15 cellular contexts compared by ENCODE assay signal in the genomic region with DNA sequence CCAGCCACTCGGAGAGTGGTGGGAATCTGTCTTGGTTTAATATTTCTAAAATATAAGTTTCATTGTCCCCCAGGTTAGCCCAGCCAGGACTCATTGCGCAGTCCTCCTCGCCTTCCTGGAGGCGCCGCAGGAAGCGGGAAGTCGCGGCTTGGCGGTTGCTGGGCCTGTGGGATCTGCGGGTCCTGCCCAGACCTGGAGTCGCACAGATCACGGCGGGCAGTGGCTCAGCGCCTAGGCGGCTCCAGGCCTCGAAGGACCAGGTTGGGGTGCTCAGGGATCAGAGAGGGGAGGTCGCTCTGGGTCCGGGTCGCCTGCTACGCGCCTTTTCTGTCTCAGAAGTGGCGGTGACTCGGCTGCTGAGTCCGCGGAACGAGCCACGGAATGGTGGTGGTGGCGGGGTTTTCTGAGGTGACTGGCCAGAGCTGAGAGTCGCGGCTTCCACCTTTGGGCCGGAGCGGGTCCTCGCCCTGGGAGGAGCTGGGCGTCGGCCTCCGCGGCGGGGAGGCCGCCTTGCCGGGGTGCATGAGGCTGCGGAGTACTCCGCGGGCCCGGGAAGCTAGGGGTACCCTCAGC. TPM values are rescaled to one million over a fixed set of nuclear protein-coding genes. Genes with fewer than 3 reads are reported as not detected.
DNase-seq lines count a peak whose midpoint lies in the region; FAIRE-seq and TF ChIP-seq lines count a peak whose summit lies in the region.
"Had no signal": no experiment of that assay in that cellular context is flagged by ENCODE, and none has a peak within 500 bp of the region (broad histone marks: within the 10 kb centered on the region; RNA-seq: fewer than 3 reads in every experiment).

No MANE protein-coding gene starts in this region.

- no TSS peak for BruUV-seq in MCF 10A (replicated peaks; lab: Mats Ljungman, UMichigan)

- peak overlapping the region; percentile 54 to 67 for H3K9ac ChIP-seq in kidney (ENCODE audit: low read length in 2 of 2)

- H3K27ac ChIP-seq in breast epithelium (no peak overlapping the region), kidney (ENCODE audit: low read depth in 2 of 2, low read length in 2 of 2) (peak overlapping the region; percentile 90 to 95), tibial nerve (no peak overlapping the region)
- H3K27ac ChIP-seq: right atrium auricular region, SK-N-MC had no signal

- H3K4me3 ChIP-seq in breast epithelium (peak overlapping the region in 2 of 3 donors; percentile 5 to 44), kidney (ENCODE audit: low read length in 2 of 2) (peak overlapping the region; percentile 38 to 65), tibial nerve (peak overlapping the region in 3 of 4 donors; percentile 15 to 36 (median 17))
- H3K4me3 ChIP-seq: mucosa of descending colon, SK-N-MC had no signal

- no peaks in the 10 kb centered on the region for H3K4me1 Mint-ChIP-seq in MCF 10A (ENCODE audit: insufficient read depth, unreplicated experiment)

- WGBS in tibial nerve, 2 donors, result 45 to 51% methylated on average over 28 to 35 of the region's 44 CpGs

- TF ChIP-seq EP300 in tibial nerve (IDR thresholded peaks at IDR 0.05), result no peak

- CTCF ChIA-PET in MCF 10A (lab: Yijun Ruan, JAX), result interaction anchor here (0.6 kb wide), 1 partner anchor 399 kb away, joined by 3 read pairs; no protein-coding TSS in a partner anchor

- no peaks in the 10 kb centered on the region for H3K27me3 Mint-ChIP-seq in MCF 10A (ENCODE audit: insufficient read depth, unreplicated experiment)

- no peak for FAIRE-seq in kidney (lab: Jason Lieb, UNC)
- FAIRE-seq: GM19239, H54 had no signal

- no peak overlapping the region for H3K4me3 Mint-ChIP-seq in MCF 10A (ENCODE audit: unreplicated experiment)

- POLR2A ChIA-PET in MCF 10A (lab: Yijun Ruan, JAX), result interaction anchor here (0.7 kb wide), 1 partner anchor 297 kb away, joined by 3 read pairs; no protein-coding TSS in a partner anchor

- no peaks in the 10 kb centered on the region for H3K36me3 ChIP-seq in breast epithelium
- peaks cover 0 to 3% of the 10 kb centered on the region in 2 donors for H3K36me3 ChIP-seq in kidney (ENCODE audit: control insufficient read depth in 1 of 2, insufficient read depth in 2 of 2, low read length in 2 of 2)
- H3K36me3 ChIP-seq in tibial nerve, result peaks cover 0 to 9% (median 0%) of the 10 kb centered on the region in 3 donors
- H3K36me3 ChIP-seq: right atrium auricular region had no signal

- TF ChIP-seq CTCF in breast epithelium (IDR thresholded peaks at IDR 0.05) (no peak), MCF 10A (IDR thresholded peaks at IDR 0.05; ENCODE audit: unreplicated experiment) (no peak), kidney (IDR thresholded peaks at IDR 0.05; ENCODE audit: borderline replicate concordance, extremely low read depth, insufficient read depth) (no peak), tibial nerve (IDR thresholded peaks at IDR 0.05) (no peak)

- no peaks in the 10 kb centered on the region for H3K9me3 ChIP-seq in breast epithelium
- H3K9me3 ChIP-seq in kidney (ENCODE audit: control insufficient read depth in 1 of 2, low read length in 2 of 2), result no peaks in the 10 kb centered on the region
- H3K9me3 ChIP-seq in tibial nerve, result peaks cover 0 to 9% (median 0%) of the 10 kb centered on the region in 4 donors
- H3K9me3 ChIP-seq: mucosa of descending colon, right atrium auricular region had no signal

- TF ChIP-seq POLR2A in breast epithelium (IDR thresholded peaks at IDR 0.05), result no peak
- TF ChIP-seq POLR2A in tibial nerve (IDR thresholded peaks at IDR 0.05), result no peak

- H3K9me3 Mint-ChIP-seq in MCF 10A (ENCODE audit: unreplicated experiment), result peaks cover 8% of the 10 kb centered on the region

- H3K4me1 ChIP-seq in breast epithelium (no peaks in the 10 kb centered on the region), kidney (ENCODE audit: control insufficient read depth in 1 of 2, insufficient read depth in 1 of 2, low read depth in 1 of 2, low read length in 2 of 2) (peaks cover 2 to 5% of the 10 kb centered on the region in 2 donors), tibial nerve (peaks cover 0 to 45% (median 9%) of the 10 kb centered on the region in 4 donors)

- H3K27ac Mint-ChIP-seq in MCF 10A (ENCODE audit: low read depth, unreplicated experiment), result no peak overlapping the region

- intact Hi-C loops in breast epithelium (cut with DNase I; ENCODE audit: low total_unique reads) (loop anchor here (10.0 kb wide), 2 partner anchors 295 to 385 kb away; no protein-coding TSS in a partner anchor), MCF 10A (cut with micrococcal nuclease) (no loop called here), kidney (cut with DNase I) (no loop called here)

- DNase-seq in breast epithelium (ENCODE audit: low spot score in 2 of 2) (no peak), MCF 10A (ENCODE audit: unreplicated experiment) (no peak), kidney (no peak), tibial nerve (ENCODE audit: low spot score in 2 of 2) (no peak), hepatic stellate cell (ENCODE audit: low spot score) (no peak), NK-92 (lab: John Stamatoyannopoulos, UW; ENCODE audit: unreplicated experiment) (no peak)
- DNase-seq: ACHN; activated CD4-positive, CD25-positive, alpha-beta regulatory T cell; mucosa of descending colon; NCI-H1417 treated with DMSO at 0.1 percent for 48 hours had no signal

- H3K27me3 ChIP-seq in breast epithelium (peaks cover 0 to 96% of the 10 kb centered on the region in 2 donors), tibial nerve (peaks cover 3 to 100% of the 10 kb centered on the region in 2 donors)

- H3K36me3 Mint-ChIP-seq in MCF 10A (ENCODE audit: insufficient read depth, unreplicated experiment), result peaks cover 5% of the 10 kb centered on the region

RNA-seq across cellular contexts. Expression of gene HOXD3, which starts 2.7 kb away (rescaled TPM):
- 10 to 100 TPM in 1 of 3 donors, 1 to 10 TPM in 2; 4.2 to 14.4 (median 4.8) TPM for total RNA-seq in breast epithelium
- not detected in 2 replicates for total RNA-seq in MCF 10A (2022)
- total RNA-seq in kidney, result 29.3 TPM
- 16.9 TPM for polyA plus RNA-seq in kidney (ENCODE audit: insufficient read depth, low read depth, low replicate concordance)
- 10 to 100 TPM; 10.5 to 11.7 (median 11.0) TPM for total RNA-seq in tibial nerve
- total RNA-seq: right atrium auricular region, temporal lobe had no signal

RNA-seq across cellular contexts. Expression of gene HOXD4, which starts 8.4 kb away (rescaled TPM):
- total RNA-seq in breast epithelium (1 to 10 TPM; 1.9 to 5.8 (median 5.6) TPM), MCF 10A (2022) (not detected in 2 replicates), kidney (27.8 TPM), tibial nerve (10 to 100 TPM in 3 of 4 donors, 1 to 10 TPM in 1; 3.8 to 17.1 (median 16.6) TPM)
- 12.1 TPM for polyA plus RNA-seq in kidney (ENCODE audit: insufficient read depth, low read depth, low replicate concordance)
- total RNA-seq: temporal lobe had no signal

RNA-seq across cellular contexts. Expression of gene HOXD1, which starts 28.7 kb away (rescaled TPM):
- total RNA-seq in breast epithelium, result 1 to 10 TPM in 1 of 3 donors, under 1 TPM in 2; 0.15 to 1.3 (median 0.64) TPM
- total RNA-seq in MCF 10A (2022), result not detected in 2 replicates
- total RNA-seq in kidney, result 11.3 TPM
- 4.3 TPM for polyA plus RNA-seq in kidney (ENCODE audit: insufficient read depth, low read depth, low replicate concordance)
- 1 to 10 TPM in 1 of 4 donors, under 1 TPM in 2, not detected in 1; 0.44 to 1.8 (median 0.63) TPM for total RNA-seq in tibial nerve
- total RNA-seq: right atrium auricular region, temporal lobe had no signal

RNA-seq across cellular contexts. Expression of gene HOXD8, which starts 30.3 kb away (rescaled TPM):
- total RNA-seq in breast epithelium (10 to 100 TPM; 10.5 to 36.1 (median 13.8) TPM), MCF 10A (2022) (not detected in 2 replicates), kidney (76.5 TPM), tibial nerve (10 to 100 TPM; 12.6 to 19.5 (median 16.7) TPM)
- 122 TPM for polyA plus RNA-seq in kidney (ENCODE audit: insufficient read depth, low read depth, low replicate concordance)

RNA-seq across cellular contexts. Expression of gene HOXD9, which starts 37.2 kb away (rescaled TPM):
- total RNA-seq in breast epithelium, result 10 to 100 TPM in 1 of 3 donors, 1 to 10 TPM in 2; 2.4 to 17.0 (median 2.8) TPM
- total RNA-seq in MCF 10A (2022), result not detected in 2 replicates
- 36.5 TPM for total RNA-seq in kidney
- polyA plus RNA-seq in kidney (ENCODE audit: insufficient read depth, low read depth, low replicate concordance), result 36.4 TPM
- total RNA-seq in tibial nerve, result 1 to 10 TPM; 1.9 to 9.4 (median 5.9) TPM
- total RNA-seq: temporal lobe had no signal

Comparison
In these comparisons a context has a peak if more than half of its experiments do, and no peak if none do; other contexts are left out.
1. H3K27ac ChIP-seq: peak in kidney (2 of 2); none in breast epithelium (0 of 2) and tibial nerve (0 of 4).
2. Peak in every context shown above with its lines, with median percentiles within 50 percentile points of each other: H3K4me3 ChIP-seq.